In the genomic region with DNA sequence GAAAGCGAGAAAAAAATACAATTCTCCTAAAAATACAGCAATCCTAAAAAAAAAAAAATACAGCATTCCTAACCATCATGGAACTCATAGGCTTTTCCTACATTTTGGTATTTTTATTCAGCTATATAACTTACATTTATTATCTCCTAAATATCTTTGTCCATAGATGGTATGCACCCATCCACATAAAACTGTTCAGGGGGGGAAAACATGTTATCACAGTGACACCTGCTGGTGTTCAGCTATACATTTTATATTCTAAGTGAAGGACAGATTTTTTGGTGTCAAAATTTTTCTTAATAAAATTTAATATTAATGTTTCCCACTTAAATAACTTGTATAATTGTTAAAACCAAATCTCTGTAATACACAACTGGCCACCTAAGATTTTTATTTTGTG, we compare ENCODE assay signal across 9 cellular contexts. TPM values are rescaled to one million over a fixed set of nuclear protein-coding genes. Genes with fewer than 3 reads are reported as not detected.
A peak's percentile ranks its signal among the peaks of the same experiment; 100 is the strongest.
DNase-seq lines count a peak whose midpoint lies in the region; ATAC-seq, FAIRE-seq and TF ChIP-seq lines count a peak whose summit lies in the region.
"Had no signal": no experiment of that assay in that cellular context is flagged by ENCODE, and none has a peak within 500 bp of the region (broad histone marks: within the 10 kb centered on the region; RNA-seq: fewer than 3 reads in every experiment).

No MANE protein-coding gene starts in this region.

- no peaks in the 10 kb centered on the region for H3K79me2 ChIP-seq in fibroblast of lung (ENCODE audit: control insufficient read depth, insufficient read depth, low read length)

- no peaks in the 10 kb centered on the region for H4K20me1 ChIP-seq in fibroblast of lung (ENCODE audit: control insufficient read depth, extremely low read depth, insufficient read depth, low read length)

- WGBS in small intestine, 3 donors, result 92 to 97% (median 97%) methylated on average over 1 of the region's 1 CpG

- TF ChIP-seq CTCF in AG04449 (IDR thresholded peaks at IDR 0.05; ENCODE audit: insufficient read depth, low read length, missing control alignments) (peak; percentile 29), GM12875 (IDR thresholded peaks at IDR 0.05; ENCODE audit: borderline replicate concordance, insufficient read depth, low read depth, low read length) (0 out of 2 replicates have a peak, but pooled peaks have one; percentile 3), fibroblast of lung (conservative IDR thresholded peaks at IDR 0.05 in 1 of 2, IDR thresholded peaks at IDR 0.05 in 1 of 2; ENCODE audit: low read depth in 1 of 2, low read length in 2 of 2) (peak; percentile 39 to 46)

- POLR2A ChIA-PET in AG04449 (lab: Yijun Ruan, JAX), result no interaction called here

- no peak overlapping the region for H3K9ac ChIP-seq in fibroblast of lung (ENCODE audit: insufficient read depth, low read length)

- CTCF ChIA-PET in AG04449 (lab: Yijun Ruan, JAX), result interaction anchor here (0.6 to 27.0 kb wide), 18 partner anchors 8 to 391 kb away, joined by 3 to 328 read pairs (median 5); a partner anchor contains a TSS

- no peaks in the 10 kb centered on the region for H3K4me1 ChIP-seq in fibroblast of lung (ENCODE audit: control insufficient read depth, extremely low read depth, insufficient read depth, low read length)
- no peaks in the 10 kb centered on the region for H3K4me1 ChIP-seq in small intestine (ENCODE audit: control insufficient read depth in 2 of 2, insufficient read depth in 1 of 2, low read depth in 1 of 2, low read length in 1 of 2)
- H3K4me1 ChIP-seq: HAP-1 had no signal

- H3K4me2 ChIP-seq in fibroblast of lung (ENCODE audit: extremely low read depth, insufficient read depth, low read length), result no peak overlapping the region

- H2AFZ ChIP-seq in fibroblast of lung (ENCODE audit: low read length), result no peak overlapping the region

- DNase-seq in AG04449 (ENCODE audit: low read depth, low spot score), result no peak
- DNase-seq in RCC 7860 (ENCODE audit: low spot score), result peak; percentile 21
- peak; percentile 29 to 60 for DNase-seq in fibroblast of lung (ENCODE audit: low read depth in 2 of 2)
- DNase-seq in small intestine, result peak; percentile 24
- DNase-seq in NK-92 (lab: John Stamatoyannopoulos, UW; ENCODE audit: unreplicated experiment), result no peak
- DNase-seq in activated CD8-positive, alpha-beta memory T cell treated with anti-CD3 and anti-CD28 coated beads, Interleukin-2, amount 50 U/mL, for 48 hours, result no peak

- no peak for ATAC-seq in HG02571 (IDR thresholded peaks at IDR 0.05; ENCODE audit: unreplicated experiment)

- H3K27me3 ChIP-seq in fibroblast of lung (ENCODE audit: control insufficient read depth, insufficient read depth, low read length) (no peaks in the 10 kb centered on the region), small intestine (ENCODE audit: control insufficient read depth in 2 of 2, insufficient read depth in 2 of 2, low read length in 2 of 2) (no peaks in the 10 kb centered on the region)

- no peak overlapping the region for H3K4me3 ChIP-seq in AG04449 (ENCODE audit: low read depth, low read length)
- no peak overlapping the region for H3K4me3 ChIP-seq in GM12875 (ENCODE audit: low read depth, low read length)
- no peak overlapping the region for H3K4me3 ChIP-seq in fibroblast of lung (replicated peaks in 1 of 4; ENCODE audit: control extremely low read depth in 1 of 4, insufficient read depth in 1 of 4, low read depth in 3 of 4, low read length in 4 of 4)
- H3K4me3 ChIP-seq in small intestine (ENCODE audit: low read depth in 1 of 2, low read length in 2 of 2), result no peak overlapping the region
- H3K4me3 ChIP-seq: HAP-1 had no signal

- no peaks in the 10 kb centered on the region for H3K9me3 ChIP-seq in fibroblast of lung (ENCODE audit: control insufficient read depth, insufficient read depth, low read depth, low read length)
- no peaks in the 10 kb centered on the region for H3K9me3 ChIP-seq in small intestine (ENCODE audit: control insufficient read depth, low read depth)
- H3K9me3 ChIP-seq: HAP-1 had no signal

- FAIRE-seq in RCC 7860 (lab: Jason Lieb, UNC) (peak; percentile 69), small intestine (lab: Jason Lieb, UNC) (no peak)

- H3K36me3 ChIP-seq in fibroblast of lung (ENCODE audit: control insufficient read depth, insufficient read depth, low read length) (no peaks in the 10 kb centered on the region), small intestine (ENCODE audit: control insufficient read depth in 2 of 2, insufficient read depth in 2 of 2, low read length in 2 of 2) (no peaks in the 10 kb centered on the region)
- H3K36me3 ChIP-seq: HAP-1 had no signal

- H3K27ac ChIP-seq in fibroblast of lung (ENCODE audit: insufficient read depth, low read length) (no peak overlapping the region), small intestine (ENCODE audit: low read depth in 1 of 2, low read length in 1 of 2) (no peak overlapping the region)

RNA-seq across cellular contexts. Expression of a gene that starts 58.0 kb away (rescaled TPM):
- total RNA-seq in fibroblast of lung, result 19.3 and 20.6 TPM in 2 replicates
- polyA plus RNA-seq in fibroblast of lung (10.1 and 10.5 TPM in 2 replicates), small intestine (10 to 100 TPM in 1 of 3 donors, 1 to 10 TPM in 2; 3.2 to 11.9 (median 5.1) TPM)
- 6.8 and 7.6 TPM in 2 replicates for polyA plus RNA-seq in fibroblast of lung (2012)
- 0.39 and 0.74 TPM in 2 replicates for polyA minus RNA-seq in fibroblast of lung (ENCODE audit: low replicate concordance)

Comparison
In these comparisons a context has a peak if more than half of its experiments do, and no peak if none do; other contexts are left out.
1. DNase-seq: peak in RCC 7860 (single experiment), fibroblast of lung (2 of 2) and small intestine (single experiment); none in AG04449 (single experiment), NK-92 (single experiment) and activated CD8-positive, alpha-beta memory T cell treated with anti-CD3 and anti-CD28 coated beads, Interleukin-2, amount 50 U/mL, for 48 hours (single experiment).
2. Peak in every context shown above with its lines, with median percentiles within 50 percentile points of each other: CTCF ChIP-seq.